Comparison of ENCODE assay signal across 9 cellular contexts in the genomic region with DNA sequence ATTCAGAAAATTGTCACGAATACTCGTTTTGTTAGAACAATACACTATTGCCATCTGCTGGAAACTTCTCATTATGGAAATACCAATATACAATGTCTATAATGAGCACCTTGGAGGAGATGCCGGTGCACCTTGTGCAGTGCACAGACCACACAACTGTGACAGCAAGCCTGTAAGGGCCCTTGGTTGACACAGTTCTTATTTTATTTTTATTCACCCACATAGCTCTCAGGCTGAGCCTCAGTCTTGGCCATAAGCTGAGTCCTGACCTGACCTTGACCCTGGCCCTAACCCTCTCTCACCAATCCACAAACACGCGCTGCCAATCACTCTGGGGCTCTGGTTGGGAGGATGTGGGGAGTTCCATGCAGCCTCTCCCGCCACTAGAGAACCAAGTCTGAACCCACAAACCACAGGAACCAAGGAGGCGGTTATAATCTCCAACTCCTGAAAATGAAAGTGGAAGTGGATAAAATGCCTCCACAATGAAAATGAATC. TPM values are rescaled to one million over a fixed set of nuclear protein-coding genes. Genes with fewer than 3 reads are reported as not detected.
DNase-seq lines count a peak whose midpoint lies in the region; ATAC-seq, FAIRE-seq and TF ChIP-seq lines count a peak whose summit lies in the region.
"Had no signal": no experiment of that assay in that cellular context is flagged by ENCODE, and none has a peak within 500 bp of the region (broad histone marks: within the 10 kb centered on the region; RNA-seq: fewer than 3 reads in every experiment).

No MANE protein-coding gene starts in this region.

- peaks cover 15% of the 10 kb centered on the region for H3K4me1 Mint-ChIP-seq in activated naive CD8-positive, alpha-beta T cell treated with anti-CD3 and anti-CD28 coated beads for 36 hours

- H3K4me3 ChIP-seq in GM12865 (ENCODE audit: low read depth, low read length) (no peak overlapping the region), small intestine (ENCODE audit: low read depth in 1 of 2, low read length in 2 of 2) (no peak overlapping the region), SJCRH30 (no peak overlapping the region)
- H3K4me3 ChIP-seq: stomach had no signal

- H3K36me3 ChIP-seq in small intestine (ENCODE audit: control insufficient read depth in 2 of 2, insufficient read depth in 2 of 2, low read length in 2 of 2) (no peaks in the 10 kb centered on the region), SJCRH30 (no peaks in the 10 kb centered on the region)
- H3K36me3 ChIP-seq: stomach had no signal

- peaks cover 12% of the 10 kb centered on the region for H3K9me3 Mint-ChIP-seq in activated naive CD8-positive, alpha-beta T cell treated with anti-CD3 and anti-CD28 coated beads for 36 hours

- H3K27me3 ChIP-seq in small intestine (ENCODE audit: control insufficient read depth in 2 of 2, insufficient read depth in 2 of 2, low read length in 2 of 2) (no peaks in the 10 kb centered on the region), SJCRH30 (no peaks in the 10 kb centered on the region)

- DNase-seq in GM12865 (ENCODE audit: low read depth) = peak; percentile 74
- DNase-seq in NOMO-1 treated with dmso at 0.1 percent for 144 hours (lab: John Stamatoyannopoulos, UW; ENCODE audit: unreplicated experiment) = peak; percentile 94
- DNase-seq in activated naive CD8-positive, alpha-beta T cell treated with anti-CD3 and anti-CD28 coated beads for 36 hours = peak; percentile 64
- DNase-seq in small intestine = peak; percentile 16
- no peak for DNase-seq in SJCRH30
- DNase-seq in NCI-H2227 (lab: John Stamatoyannopoulos, UW; ENCODE audit: unreplicated experiment) = no peak
- DNase-seq in DMS79 (lab: John Stamatoyannopoulos, UW) = no peak
- DNase-seq: stomach had no signal

- H3K36me3 Mint-ChIP-seq in activated naive CD8-positive, alpha-beta T cell treated with anti-CD3 and anti-CD28 coated beads for 36 hours = peaks cover 9% of the 10 kb centered on the region

- H3K27ac Mint-ChIP-seq in activated naive CD8-positive, alpha-beta T cell treated with anti-CD3 and anti-CD28 coated beads for 36 hours = peak overlapping the region; percentile 87

- no peaks in the 10 kb centered on the region for H3K4me1 ChIP-seq in small intestine (ENCODE audit: control insufficient read depth in 2 of 2, insufficient read depth in 1 of 2, low read depth in 1 of 2, low read length in 1 of 2)
- no peaks in the 10 kb centered on the region for H3K4me1 ChIP-seq in SJCRH30

- H3K9me3 ChIP-seq in small intestine (ENCODE audit: control insufficient read depth, low read depth) = no peaks in the 10 kb centered on the region
- H3K9me3 ChIP-seq in SJCRH30 (replicated peaks) = no peaks in the 10 kb centered on the region

- H3K27ac ChIP-seq in small intestine (ENCODE audit: low read depth in 1 of 2, low read length in 1 of 2) (no peak overlapping the region), SJCRH30 (no peak overlapping the region)
- H3K27ac ChIP-seq: stomach had no signal

- TF ChIP-seq CTCF in GM12865 (IDR thresholded peaks at IDR 0.05; ENCODE audit: insufficient read depth, low read depth, low read length, missing control alignments) = no peak

- ATAC-seq in HG03571 (IDR thresholded peaks at IDR 0.05; ENCODE audit: unreplicated experiment) = no peak

- peaks cover 26% of the 10 kb centered on the region for H3K27me3 Mint-ChIP-seq in activated naive CD8-positive, alpha-beta T cell treated with anti-CD3 and anti-CD28 coated beads for 36 hours

- 39 to 47% (median 43%) methylated on average over 7 of the region's 7 CpGs for WGBS in small intestine, 3 donors

- no peak for FAIRE-seq in small intestine (lab: Jason Lieb, UNC)

- peak overlapping the region; percentile 46 for H3K4me3 Mint-ChIP-seq in activated naive CD8-positive, alpha-beta T cell treated with anti-CD3 and anti-CD28 coated beads for 36 hours

RNA-seq across cellular contexts. Expression of a gene that starts 7.6 kb away (rescaled TPM):
- not detected for total RNA-seq in activated naive CD8-positive, alpha-beta T cell treated with anti-CD3 and anti-CD28 coated beads for 36 hours
- polyA plus RNA-seq in small intestine = not detected
- total RNA-seq in SJCRH30 (2014; rRNA removed; shearing (Covaris generic)) = 0.42 TPM in 1 of 2 replicates, not detected in the other
- total RNA-seq: stomach had no signal
- polyA plus RNA-seq: stomach had no signal

RNA-seq across cellular contexts. Expression of a gene that starts 16.9 kb away (rescaled TPM):
- 1 to 10 TPM; 4.8 to 5.7 TPM for total RNA-seq in activated naive CD8-positive, alpha-beta T cell treated with anti-CD3 and anti-CD28 coated beads for 36 hours
- 1 to 10 TPM in 2 of 3 donors, under 1 TPM in 1; 0.45 to 7.4 (median 1.9) TPM for polyA plus RNA-seq in small intestine
- total RNA-seq in SJCRH30 (2014; rRNA removed; shearing (Covaris generic)) = 87.2 and 94.7 TPM in 2 replicates

Comparison
In these comparisons a context has a peak if more than half of its experiments do, and no peak if none do; other contexts are left out.
1. DNase-seq: peak in GM12865 (single experiment), NOMO-1 treated with dmso at 0.1 percent for 144 hours (single experiment), activated naive CD8-positive, alpha-beta T cell treated with anti-CD3 and anti-CD28 coated beads for 36 hours (single experiment) and small intestine (single experiment); none in SJCRH30 (0 of 2), NCI-H2227 (single experiment) and DMS79 (single experiment).
2. RNA of a gene that starts 16.9 kb away (total RNA-seq): 87.2 to 94.7 TPM in SJCRH30; 4.8 to 5.7 TPM in activated naive CD8-positive, alpha-beta T cell treated with anti-CD3 and anti-CD28 coated beads for 36 hours; every median in the first group is over 10 times any median in the second.